ENCODE assay signal across 9 cellular contexts in genomic region chr1:2192031-2192995, GRCh38. TPM values are rescaled to one million over a fixed set of nuclear protein-coding genes. Genes with fewer than 3 reads are reported as not detected.
DNase-seq lines count a peak whose midpoint lies in the region; ATAC-seq and TF ChIP-seq lines count a peak whose summit lies in the region.
"Had no signal": no experiment of that assay in that cellular context is flagged by ENCODE, and none has a peak within 500 bp of the region (broad histone marks: within the 10 kb centered on the region; RNA-seq: fewer than 3 reads in every experiment).

No MANE protein-coding gene starts in this region.

- H3K14ac ChIP-seq in H9 (ENCODE audit: insufficient read depth, low read length) = no peak overlapping the region

- no peak overlapping the region for H2BK15ac ChIP-seq in H9 (ENCODE audit: low read depth, low read length)

- H4K8ac ChIP-seq in H9 (replicated peaks; ENCODE audit: insufficient read length, low read depth, low read length) = no peak overlapping the region

- H4K20me1 ChIP-seq in H9 (ENCODE audit: control insufficient read depth, insufficient read depth, insufficient read length) (no peaks in the 10 kb centered on the region), hepatocyte (ENCODE audit: insufficient read depth, poor library complexity, severe bottlenecking) (no peaks in the 10 kb centered on the region)

- peaks cover 5% of the 10 kb centered on the region for H3K23me2 ChIP-seq in H9 (ENCODE audit: insufficient read length, low read depth, low read length, poor library complexity, severe bottlenecking)

- no peaks in the 10 kb centered on the region for H3K9me3 ChIP-seq in H9 (ENCODE audit: control insufficient read depth, low read depth, low read length)
- H3K9me3 ChIP-seq in hepatocyte (ENCODE audit: low read depth) = no peaks in the 10 kb centered on the region
- H3K9me3 ChIP-seq in HAP-1 = no peaks in the 10 kb centered on the region

- no peak overlapping the region for H3K27ac Mint-ChIP-seq in H9
- H3K27ac Mint-ChIP-seq in activated naive CD8-positive, alpha-beta T cell treated with anti-CD3 and anti-CD28 coated beads for 36 hours = peak overlapping the region; percentile 58

- no CpG with 5 or more reads among the region's 30 CpGs for WGBS in H9 (ENCODE audit: extremely low coverage, insufficient read length, low lambda C conversion rate)
- WGBS in hepatocyte (ENCODE audit: low lambda C conversion rate, missing lambda C conversion rate) = 83% methylated on average over 30 of the region's 30 CpGs

- H3K23ac ChIP-seq in H9 (ENCODE audit: insufficient read length, low read depth, low read length) = no peak overlapping the region

- H3K4me1 Mint-ChIP-seq in H9 = peaks cover 10 to 12% of the 10 kb centered on the region in 2 experiments; a peak in 3 of 4 replicates
- peaks cover 18% of the 10 kb centered on the region for H3K4me1 Mint-ChIP-seq in activated naive CD8-positive, alpha-beta T cell treated with anti-CD3 and anti-CD28 coated beads for 36 hours

- H3K4me1 ChIP-seq in H9 (ENCODE audit: insufficient read depth, low read length) = no peaks in the 10 kb centered on the region
- H3K4me1 ChIP-seq in hepatocyte (ENCODE audit: insufficient read depth) = peaks cover 52% of the 10 kb centered on the region
- H3K4me1 ChIP-seq in HAP-1 = peaks cover 14% of the 10 kb centered on the region

- no peaks in the 10 kb centered on the region; the same call in 1 of the 2 replicates for H3K79me2 ChIP-seq in H9 (ENCODE audit: insufficient read depth, low read length)
- H3K79me2 ChIP-seq in hepatocyte = peaks cover 51% of the 10 kb centered on the region

- no peak overlapping the region for H4K5ac ChIP-seq in H9 (ENCODE audit: insufficient read length, low read depth, low read length)

- H3K27me3 ChIP-seq in H9 (ENCODE audit: insufficient read depth, low read length) (no peaks in the 10 kb centered on the region), hepatocyte (no peaks in the 10 kb centered on the region), HAP-1 (ENCODE audit: low read depth) (no peaks in the 10 kb centered on the region)

- H3K36me3 ChIP-seq in hepatocyte (replicated peaks; ENCODE audit: insufficient read depth, low read depth) = no peaks in the 10 kb centered on the region
- H3K36me3 ChIP-seq in HAP-1 (replicated peaks) = peaks cover 17% of the 10 kb centered on the region

- H4K91ac ChIP-seq in H9 (ENCODE audit: insufficient read length, low read depth, low read length) = no peak overlapping the region

- no peak for DNase-seq in H9
- no peak for DNase-seq in activated naive CD8-positive, alpha-beta T cell treated with anti-CD3 and anti-CD28 coated beads for 36 hours
- peak; percentile 64 for DNase-seq in hepatocyte (ENCODE audit: low spot score)
- no peak for DNase-seq in stimulated activated CD4-positive, alpha-beta T cell treated with anti-CD3 and anti-CD28 coated beads, Interleukin-1b, Interleukin-23, amount 100 ng/mL, for 48 hours
- DNase-seq in HAP-1 (ENCODE audit: low spot score in 2 of 2) = no peak
- no peak for DNase-seq in 8988T
- DNase-seq: NCI-H510A had no signal

- no peaks in the 10 kb centered on the region for H3K27me3 Mint-ChIP-seq in H9 (ENCODE audit: low read depth)
- no peaks in the 10 kb centered on the region for H3K27me3 Mint-ChIP-seq in activated naive CD8-positive, alpha-beta T cell treated with anti-CD3 and anti-CD28 coated beads for 36 hours

- no peak overlapping the region for H2BK120ac ChIP-seq in H9 (ENCODE audit: low read depth, low read length, poor library complexity, severe bottlenecking)

- H3K9ac ChIP-seq in H9 (ENCODE audit: extremely low read depth, insufficient read length, low read length) = no peak overlapping the region

- no peak overlapping the region for H3T11ph ChIP-seq in H9 (ENCODE audit: low read length)

- H3K56ac ChIP-seq in H9 (ENCODE audit: insufficient read length, low read depth, low read length) = no peak overlapping the region

- no peak overlapping the region for H2BK20ac ChIP-seq in H9 (ENCODE audit: low read depth, low read length, poor library complexity, severe bottlenecking)

- no peak overlapping the region for H3K18ac ChIP-seq in H9 (ENCODE audit: insufficient read length, low read depth, low read length)

- H3K36me3 Mint-ChIP-seq in H9 (ENCODE audit: insufficient read depth in 1 of 3, low read depth in 3 of 3) = peaks cover 6 to 12% (median 11%) of the 10 kb centered on the region in 3 experiments; a peak in 6 of 7 replicates
- H3K36me3 Mint-ChIP-seq in activated naive CD8-positive, alpha-beta T cell treated with anti-CD3 and anti-CD28 coated beads for 36 hours = peaks cover 2% of the 10 kb centered on the region

- no peak overlapping the region for H2AFZ ChIP-seq in H9 (ENCODE audit: low read length)
- H2AFZ ChIP-seq in hepatocyte = no peak overlapping the region

- H3K4me3 Mint-ChIP-seq in H9 = peak overlapping the region; percentile 66 to 69; a peak in 3 of 5 replicates
- H3K4me3 Mint-ChIP-seq in activated naive CD8-positive, alpha-beta T cell treated with anti-CD3 and anti-CD28 coated beads for 36 hours = peak overlapping the region; percentile 16

- H2BK5ac ChIP-seq in H9 (ENCODE audit: insufficient read length, low read length) = no peak overlapping the region

- H3K79me1 ChIP-seq in H9 (ENCODE audit: insufficient read depth, low read depth, low read length, poor library complexity, severe bottlenecking) = no peaks in the 10 kb centered on the region

- H3K9me3 Mint-ChIP-seq in H9 = no peaks in the 10 kb centered on the region
- H3K9me3 Mint-ChIP-seq in activated naive CD8-positive, alpha-beta T cell treated with anti-CD3 and anti-CD28 coated beads for 36 hours = no peaks in the 10 kb centered on the region

- H2AK5ac ChIP-seq in H9 (ENCODE audit: insufficient read length, low read length) = no peak overlapping the region

- H3K27ac ChIP-seq in H9 (ENCODE audit: insufficient read length, low read depth, low read length) (no peak overlapping the region), hepatocyte (peak overlapping the region; percentile 99), skin epidermis (peak overlapping the region in 11 of 21 experiments; percentile 1 to 93 (median 48))

- in situ Hi-C loops in HAP-1 (cut with MboI; ENCODE audit: low sequenced_read_pairs) = loop anchor here (25.0 kb wide), 1 partner anchor 595 kb away; no protein-coding TSS in a partner anchor

- H3K4ac ChIP-seq in H9 (ENCODE audit: low read depth, low read length) = no peak overlapping the region

- no peak overlapping the region for H2BK12ac ChIP-seq in H9 (ENCODE audit: insufficient read length, low read depth, low read length)

- ATAC-seq in GM19351 (IDR thresholded peaks at IDR 0.05; ENCODE audit: unreplicated experiment) = no peak

- no peak overlapping the region for H3K4me2 ChIP-seq in H9 (ENCODE audit: insufficient read depth, insufficient read length, low read length)
- H3K4me2 ChIP-seq in hepatocyte = peak overlapping the region; percentile 86

- no peaks in the 10 kb centered on the region for H3K9me2 ChIP-seq in hepatocyte (replicated peaks; ENCODE audit: insufficient read depth)

- TF ChIP-seq CTCF in H9 (conservative IDR thresholded peaks at IDR 0.05) = no peak
- no peak for TF ChIP-seq CTCF in hepatocyte (IDR thresholded peaks at IDR 0.05; ENCODE audit: poor library complexity)

- H3K4me3 ChIP-seq in hepatocyte (no peak overlapping the region), skin epidermis (no peak overlapping the region), HAP-1 (no peak overlapping the region)

RNA-seq across cellular contexts. Expression of gene FAAP20, which starts 2.3 kb away (rescaled TPM):
- total RNA-seq in H9 (2021) (119 and 125 TPM in 2 replicates), hepatocyte (24.9 and 36.6 TPM in 2 replicates)
- 10 to 100 TPM; 69.3 to 71.4 TPM for total RNA-seq in activated naive CD8-positive, alpha-beta T cell treated with anti-CD3 and anti-CD28 coated beads for 36 hours
- polyA plus RNA-seq in hepatocyte = 117 and 135 TPM in 2 replicates

RNA-seq across cellular contexts. Expression of gene SKI, which starts 35.8 kb away (rescaled TPM):
- total RNA-seq in H9 (2021) = 88.8 and 89.5 TPM in 2 replicates
- total RNA-seq in activated naive CD8-positive, alpha-beta T cell treated with anti-CD3 and anti-CD28 coated beads for 36 hours = 10 to 100 TPM; 25.4 to 27.3 TPM
- 17.1 and 21.9 TPM in 2 replicates for total RNA-seq in hepatocyte
- polyA plus RNA-seq in hepatocyte = 5.1 and 6.9 TPM in 2 replicates
